In genomic region chr2:241218131-241219029, GRCh38 we compare ENCODE assay signal across 1 cellular context.
TF ChIP-seq lines count a peak whose summit lies in the region.

No MANE protein-coding gene starts in this region.

TF ChIP-seq in HepG2, 621 proteins besides CTCF, POLR2A, EP300 and RAD21 (continued from another document and continues in another):
- no peak for TF ChIP-seq ZNF646 (CRISPR knock-in tag; IDR thresholded peaks at IDR 0.05)
- peak; percentile 11; the same call in 1 of the 2 replicates for TF ChIP-seq NAIF1 (CRISPR knock-in tag; IDR thresholded peaks at IDR 0.05; ENCODE audit: borderline replicate concordance)
- no peak for TF ChIP-seq CENPX (CRISPR knock-in tag; IDR thresholded peaks at IDR 0.05)
- no peak for TF ChIP-seq SMARCC2 (IDR thresholded peaks at IDR 0.05)
- no peak for TF ChIP-seq NFE2L2 (IDR thresholded peaks at IDR 0.05; ENCODE audit: low read length)
- no peak for TF ChIP-seq ZNF605 (CRISPR knock-in tag; IDR thresholded peaks at IDR 0.05)
- TF ChIP-seq ZNF382 (CRISPR knock-in tag; IDR thresholded peaks at IDR 0.05; ENCODE audit: borderline replicate concordance): no peak
- TF ChIP-seq TRAFD1 (CRISPR knock-in tag; IDR thresholded peaks at IDR 0.05; ENCODE audit: borderline replicate concordance): no peak
- TF ChIP-seq ZNF788 (CRISPR knock-in tag; IDR thresholded peaks at IDR 0.05; ENCODE audit: borderline replicate concordance): no peak
- TF ChIP-seq XBP1 (CRISPR knock-in tag; IDR thresholded peaks at IDR 0.05): no peak
- TF ChIP-seq SNAPC2 (CRISPR knock-in tag; IDR thresholded peaks at IDR 0.05): peak; percentile 50
- no peak for TF ChIP-seq ARID3A (IDR thresholded peaks at IDR 0.05; ENCODE audit: low read depth, low read length)
- no peak for TF ChIP-seq CHD2 (IDR thresholded peaks at IDR 0.05; ENCODE audit: low read depth, low read length)
- TF ChIP-seq KLF11 (CRISPR knock-in tag; IDR thresholded peaks at IDR 0.05): no peak
- TF ChIP-seq ZNF280D (CRISPR knock-in tag; IDR thresholded peaks at IDR 0.05): no peak
- TF ChIP-seq ZNF782 (CRISPR knock-in tag; IDR thresholded peaks at IDR 0.05; ENCODE audit: borderline replicate concordance): no peak; the same call in 1 of the 2 replicates
- TF ChIP-seq DR1 (CRISPR knock-in tag; IDR thresholded peaks at IDR 0.05): no peak
- no peak; the same call in 1 of the 2 replicates for TF ChIP-seq ZNF276 (CRISPR knock-in tag; IDR thresholded peaks at IDR 0.05; ENCODE audit: low read depth)
- TF ChIP-seq U2AF1 (optimal IDR thresholded peaks at IDR 0.05; ENCODE audit: low read depth, low read length): no peak
- peak; percentile 79 for TF ChIP-seq ZSCAN21 (CRISPR knock-in tag; IDR thresholded peaks at IDR 0.05; ENCODE audit: borderline replicate concordance)
- peak; percentile 77; the same call in 1 of the 2 replicates for TF ChIP-seq ZHX1 (CRISPR knock-in tag; IDR thresholded peaks at IDR 0.05; ENCODE audit: low read depth)
- TF ChIP-seq ZC3H4 (CRISPR knock-in tag; IDR thresholded peaks at IDR 0.05; ENCODE audit: borderline replicate concordance): no peak
- 0 out of 2 replicates have a peak, but pooled peaks have one; percentile 31 for TF ChIP-seq TARDBP (CRISPR knock-in tag; IDR thresholded peaks at IDR 0.05)
- no peak for TF ChIP-seq ZNF180 (CRISPR knock-in tag; IDR thresholded peaks at IDR 0.05; ENCODE audit: borderline replicate concordance, low read depth)
- TF ChIP-seq ZNF597 (CRISPR knock-in tag; IDR thresholded peaks at IDR 0.05): no peak
- no peak for TF ChIP-seq DZIP1 (CRISPR knock-in tag; IDR thresholded peaks at IDR 0.05)
- TF ChIP-seq GZF1 (CRISPR knock-in tag; IDR thresholded peaks at IDR 0.05): no peak
- no peak for TF ChIP-seq KLF9 (CRISPR knock-in tag; IDR thresholded peaks at IDR 0.05; ENCODE audit: low read depth)
- TF ChIP-seq ZNF414 (CRISPR knock-in tag; IDR thresholded peaks at IDR 0.05): no peak
- TF ChIP-seq RBAK (CRISPR knock-in tag; IDR thresholded peaks at IDR 0.05): no peak
- no peak for TF ChIP-seq MLLT10 (CRISPR knock-in tag; IDR thresholded peaks at IDR 0.05)
- TF ChIP-seq ZNF143 (CRISPR knock-in tag; IDR thresholded peaks at IDR 0.05): peak; percentile 12; the same call in 1 of the 2 replicates
- TF ChIP-seq KLF16 (CRISPR knock-in tag; IDR thresholded peaks at IDR 0.05): 0 out of 4 replicates have a peak, but pooled peaks of 1 of the 2 experiments have one; percentile 71
